ENCODE assay signal across 18 cellular contexts in the genomic region with DNA sequence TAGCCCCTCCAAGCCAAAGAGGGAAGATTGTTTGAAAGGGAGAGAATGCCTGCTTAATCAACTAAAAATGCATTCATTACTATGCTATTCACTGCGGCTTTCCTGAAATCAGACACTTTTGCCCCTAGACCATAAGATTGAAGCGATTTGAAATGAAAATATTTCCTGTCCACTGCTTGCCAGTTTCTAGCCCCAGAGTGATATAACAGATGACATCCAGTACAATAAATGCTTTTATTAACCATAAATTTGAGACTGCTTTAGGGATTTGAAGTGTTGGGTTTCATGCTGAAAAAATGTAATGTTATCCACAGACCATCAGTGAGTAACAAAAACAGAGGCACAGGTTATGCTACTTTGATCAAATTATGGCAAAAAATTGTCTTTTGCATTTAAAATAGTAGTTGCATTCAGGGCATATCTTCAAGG. TPM values are rescaled to one million over a fixed set of nuclear protein-coding genes. Genes with fewer than 3 reads are reported as not detected.
DNase-seq lines count a peak whose midpoint lies in the region; TF ChIP-seq lines count a peak whose summit lies in the region.
"Had no signal": no experiment of that assay in that cellular context is flagged by ENCODE, and none has a peak within 500 bp of the region (broad histone marks: within the 10 kb centered on the region; RNA-seq: fewer than 3 reads in every experiment).

No MANE protein-coding gene starts in this region.

- peaks cover 2% of the 10 kb centered on the region for H3K36me3 Mint-ChIP-seq in neural crest cell (ENCODE audit: low read depth)
- H3K36me3 Mint-ChIP-seq: naive B cell had no signal

- H3K4me1 Mint-ChIP-seq in neural crest cell = peaks cover 64% of the 10 kb centered on the region
- H3K4me1 Mint-ChIP-seq: naive B cell had no signal

- H3K4me3 Mint-ChIP-seq in neural crest cell = peak overlapping the region; percentile 50
- H3K4me3 Mint-ChIP-seq: naive B cell had no signal

- no peaks in the 10 kb centered on the region for H3K36me3 ChIP-seq in suprapubic skin
- H3K36me3 ChIP-seq: tibial nerve had no signal

- H3K27me3 Mint-ChIP-seq in neural crest cell (ENCODE audit: low read depth) = no peaks in the 10 kb centered on the region

- no peaks in the 10 kb centered on the region for H3K27me3 ChIP-seq in suprapubic skin
- H3K27me3 ChIP-seq: tibial nerve had no signal

- H3K4me1 ChIP-seq in suprapubic skin = peaks cover 16% of the 10 kb centered on the region

- no peak for TF ChIP-seq EP300 in suprapubic skin (IDR thresholded peaks at IDR 0.05)

- no peaks in the 10 kb centered on the region for H3K9me3 Mint-ChIP-seq in neural crest cell
- H3K9me3 Mint-ChIP-seq: naive B cell had no signal

- peak overlapping the region; percentile 9 for H3K27ac Mint-ChIP-seq in neural crest cell (ENCODE audit: unreplicated experiment)
- H3K27ac Mint-ChIP-seq: naive B cell had no signal

- 62% methylated on average over 2 of the region's 2 CpGs for WGBS in suprapubic skin

- H3K4me3 ChIP-seq in suprapubic skin = no peak overlapping the region
- H3K4me3 ChIP-seq: tibial nerve had no signal

- H3K27ac ChIP-seq in suprapubic skin = no peak overlapping the region

- TF ChIP-seq CTCF in neural crest cell (conservative IDR thresholded peaks at IDR 0.05) (no peak), suprapubic skin (IDR thresholded peaks at IDR 0.05) (no peak)

- DNase-seq in COLO829 (ENCODE audit: low spot score) (peak; percentile 83), RPMI7951 (ENCODE audit: low read depth) (peak; percentile 75), epidermal melanocyte (ENCODE audit: insufficient read length, low spot score) (peak; percentile 38), neural crest cell (ENCODE audit: low read depth, low spot score) (no peak), NCI-H69 (lab: John Stamatoyannopoulos, UW) (no peak), GOT3 (lab: John Stamatoyannopoulos, UW) (no peak), suprapubic skin (ENCODE audit: low spot score in 2 of 2) (no peak)
- no peak for DNase-seq in stimulated activated CD4-positive, alpha-beta T cell treated with anti-CD3 and anti-CD28 coated beads, Interleukin-4, amount 100 ng/mL, for 24 hours
- DNase-seq: activated CD4-positive, alpha-beta T cell treated with anti-CD3 and anti-CD28 coated beads for 1 hour; activated naive CD4-positive, alpha-beta T cell treated with anti-CD3 and anti-CD28 coated beads, Interleukin-2, amount 50 U/mL, for 16 hours; caudate nucleus; DMS153; head of caudate nucleus; kidney; naive B cell; NCI-H2107; stimulated activated CD4-positive, alpha-beta T cell treated with anti-CD3 and anti-CD28 coated beads, Interleukin-4, amount 100 ng/mL, for 4 hours had no signal

- no peaks in the 10 kb centered on the region for H3K9me3 ChIP-seq in suprapubic skin
- H3K9me3 ChIP-seq: tibial nerve had no signal

- TF ChIP-seq POLR2A in suprapubic skin (IDR thresholded peaks at IDR 0.05) = no peak

RNA-seq across cellular contexts. Expression of a gene that starts 14.1 kb away (rescaled TPM):
- 8.8 and 18.7 TPM in 2 replicates for total RNA-seq in RPMI7951 (2014; rRNA removed; shearing (Covaris generic))
- total RNA-seq in neural crest cell (51.9 and 52.1 TPM in 2 replicates), suprapubic skin (1 to 10 TPM; 2.2 to 6.1 (median 3.7) TPM)

RNA-seq across cellular contexts. Expression of a gene that starts 48.7 kb away (rescaled TPM):
- 1.9 and 2.5 TPM in 2 replicates for total RNA-seq in RPMI7951 (2014; rRNA removed; shearing (Covaris generic))
- 0.98 and 1.7 TPM in 2 replicates for total RNA-seq in neural crest cell
- total RNA-seq in suprapubic skin = 1 to 10 TPM in 1 of 4 donors, under 1 TPM in 2, not detected in 1; 0.76 to 4.7 (median 0.89) TPM

Comparison
In these comparisons a context has a peak if more than half of its experiments do, and no peak if none do; other contexts are left out.
1. DNase-seq: peak in COLO829 (single experiment), RPMI7951 (single experiment) and epidermal melanocyte (single experiment); none in neural crest cell (single experiment), NCI-H69 (single experiment), GOT3 (single experiment), suprapubic skin (0 of 2) and stimulated activated CD4-positive, alpha-beta T cell treated with anti-CD3 and anti-CD28 coated beads, Interleukin-4, amount 100 ng/mL, for 24 hours (single experiment).